Comparison of ENCODE assay signal across 10 cellular contexts in the genomic region with DNA sequence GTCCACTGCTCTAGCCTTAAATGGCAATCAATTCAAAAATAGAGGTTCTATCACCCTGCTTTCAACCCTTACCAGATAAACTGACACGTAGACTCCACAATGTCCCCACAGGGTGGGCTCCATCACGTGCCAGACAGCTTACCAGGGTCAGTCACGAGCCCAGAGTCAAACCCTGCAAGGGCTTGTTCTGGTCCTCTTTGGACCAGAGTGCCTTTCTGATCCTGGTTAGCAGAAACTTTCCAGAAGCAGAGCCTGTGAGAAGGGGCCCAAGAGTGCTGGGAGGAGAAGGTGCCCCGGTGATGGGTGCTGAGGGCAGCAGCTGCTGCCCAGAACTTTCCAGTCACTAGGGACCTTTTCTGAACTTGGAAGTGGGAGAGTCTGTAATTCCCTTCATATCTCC. TPM values are rescaled to one million over a fixed set of nuclear protein-coding genes. Genes with fewer than 3 reads are reported as not detected.
DNase-seq lines count a peak whose midpoint lies in the region; ATAC-seq and TF ChIP-seq lines count a peak whose summit lies in the region.
"Had no signal": no experiment of that assay in that cellular context is flagged by ENCODE, and none has a peak within 500 bp of the region (broad histone marks: within the 10 kb centered on the region; RNA-seq: fewer than 3 reads in every experiment).

No MANE protein-coding gene starts in this region.

- intact Hi-C loops in esophagus squamous epithelium (cut with DNase I) = no loop called here

- H3K36me3 ChIP-seq in esophagus squamous epithelium (peaks cover 0 to 7% (median 0%) of the 10 kb centered on the region in 3 donors), thymus (ENCODE audit: control insufficient read depth, insufficient read depth) (no peaks in the 10 kb centered on the region)

- no peaks in the 10 kb centered on the region for H3K9me3 ChIP-seq in esophagus squamous epithelium
- H3K9me3 ChIP-seq in thymus (ENCODE audit: control insufficient read depth) = no peaks in the 10 kb centered on the region
- H3K9me3 ChIP-seq: SK-N-SH had no signal

- H3K4me1 ChIP-seq in esophagus squamous epithelium = peaks cover 0 to 10% (median 4%) of the 10 kb centered on the region in 3 donors
- H3K4me1 ChIP-seq in thymus (ENCODE audit: control insufficient read depth, insufficient read depth, low read length) = peaks cover 13% of the 10 kb centered on the region

- no peak for TF ChIP-seq POLR2A in esophagus squamous epithelium (IDR thresholded peaks at IDR 0.05)

- 55% methylated on average over 3 of the region's 4 CpGs; no CpG with 5 or more reads in 1 of the 2 donors for WGBS in esophagus squamous epithelium, 2 donors
- WGBS in thymus = 86% methylated on average over 4 of the region's 4 CpGs

- peak overlapping the region; percentile 65 to 90 (median 74) for H3K27ac ChIP-seq in esophagus squamous epithelium
- no peak overlapping the region for H3K27ac ChIP-seq in thymus (ENCODE audit: low read depth)

- no peaks in the 10 kb centered on the region for H3K27me3 ChIP-seq in esophagus squamous epithelium
- no peaks in the 10 kb centered on the region for H3K27me3 ChIP-seq in thymus (ENCODE audit: control insufficient read depth, insufficient read depth)

- peak; percentile 3 for ATAC-seq in HG03432 (IDR thresholded peaks at IDR 0.05; ENCODE audit: unreplicated experiment)
- ATAC-seq in HG03460 (IDR thresholded peaks at IDR 0.05; ENCODE audit: unreplicated experiment) = no peak

- peak overlapping the region in 3 of 4 donors; percentile 45 to 68 (median 45) for H3K4me3 ChIP-seq in esophagus squamous epithelium
- peak overlapping the region; percentile 38 for H3K4me3 ChIP-seq in thymus (ENCODE audit: low read length)

- TF ChIP-seq CTCF in esophagus squamous epithelium (IDR thresholded peaks at IDR 0.05) (no peak), GM20000 (IDR thresholded peaks at IDR 0.05; ENCODE audit: extremely low read depth, missing control alignments) (no peak)

- peak; percentile 69 for DNase-seq in activated effector memory CD4-positive, alpha-beta T cell treated with anti-CD3 and anti-CD28 coated beads, Interleukin-2, amount 50 U/mL, for 16 hours
- no peak for DNase-seq in activated effector memory CD4-positive, alpha-beta T cell treated with Interleukin-2 at 50 U/mL for 16 hours
- DNase-seq in esophagus squamous epithelium (lab: John Stamatoyannopoulos, UW) = no peak
- DNase-seq in GM20000 (ENCODE audit: low spot score) = no peak
- no peak for DNase-seq in SW 1271 (lab: John Stamatoyannopoulos, UW)
- DNase-seq: NCI-H2171 treated with DMSO at 0.1 percent for 48 hours, SK-N-SH had no signal

RNA-seq across cellular contexts. Expression of gene GIMAP5, which starts 0.4 kb away (rescaled TPM):
- 10 to 100 TPM in 2 of 4 donors, 1 to 10 TPM in 1, under 1 TPM in 1; 0.15 to 29.4 (median 8.2) TPM for total RNA-seq in esophagus squamous epithelium
- polyA plus RNA-seq in thymus = 39.8 TPM
- polyA plus RNA-seq: SK-N-SH had no signal

RNA-seq across cellular contexts. Expression of gene GIMAP1, which starts 20.5 kb away (rescaled TPM):
- total RNA-seq in esophagus squamous epithelium = 1 to 10 TPM in 3 of 4 donors, under 1 TPM in 1; 0.97 to 9.3 (median 4.8) TPM
- 10.7 TPM for polyA plus RNA-seq in thymus
- polyA plus RNA-seq: SK-N-SH had no signal

RNA-seq across cellular contexts. Expression of gene GIMAP2, which starts 51.4 kb away (rescaled TPM):
- 10 to 100 TPM in 1 of 4 donors, 1 to 10 TPM in 2, under 1 TPM in 1; 0.72 to 12.4 (median 5.6) TPM for total RNA-seq in esophagus squamous epithelium
- 32.5 TPM for polyA plus RNA-seq in thymus
